ENCODE assay signal across 35 cellular contexts in genomic region chr1:13507075-13507474, GRCh38. TPM values are rescaled to one million over a fixed set of nuclear protein-coding genes. Genes with fewer than 3 reads are reported as not detected.
"Had no signal": no experiment of that assay in that cellular context is flagged by ENCODE, and none has a peak within 500 bp of the region (broad histone marks: within the 10 kb centered on the region; RNA-seq: fewer than 3 reads in every experiment).

No MANE protein-coding gene starts in this region.

- H3K9me3 ChIP-seq: ascending aorta had no signal

- DNase-seq: activated CD4-positive, alpha-beta memory T cell treated with anti-CD3 and anti-CD28 coated beads, Interleukin-2, amount 10 ng/mL, durations not matched to agents 7 days and 5 days; activated CD4-positive, alpha-beta T cell treated with anti-CD3 and anti-CD28 coated beads for 1 hour; activated CD4-positive, alpha-beta T cell treated with anti-CD3 and anti-CD28 coated beads for 48 hours; activated CD4-positive, CD25-positive, alpha-beta regulatory T cell; activated effector memory CD4-positive, alpha-beta T cell treated with anti-CD3 and anti-CD28 coated beads, Interleukin-2, amount 50 U/mL, for 16 hours; activated naive CD4-positive, alpha-beta T cell; activated naive CD8-positive, alpha-beta T cell treated with anti-CD3 and anti-CD28 coated beads, Interleukin-2, amount 10 ng/mL, durations not matched to agents 7 days and 5 days; activated T-cell treated with anti-CD3 and anti-CD28 coated beads, Interleukin-2, amount 50 U/mL, for 1 hour; activated T-cell treated with anti-CD3 and anti-CD28 coated beads, Interleukin-2, amount 50 U/mL, for 72 hours; amygdala; Kasumi-1; NCI-H1105; NCI-H1417 treated with DMSO at 0.1 percent for 48 hours; NCI-H187 treated with DMSO at 0.1 percent for 48 hours; NCI-H2081; NCI-H345; NCI-H526; NCI-H748 treated with DMSO at 0.1 percent for 48 hours; NK-92 treated with Interleukin-12 subunit alpha and Interleukin-12 subunit beta, amount 100 ng/mL, for 24 hours; PC-9; SIG-M5; T-helper 1 cell; T-helper 2 cell; T-helper 9 cell had no signal

- H3K4me1 ChIP-seq: ascending aorta had no signal

- ATAC-seq: activated T-cell treated with anti-CD3 and anti-CD28 coated beads, Interleukin-2, amount 50 U/mL, for 72 hours; activated T-helper 17 cell treated with anti-CD3 and anti-CD28 coated beads, Interleukin-2, amount 50 U/mL, for 72 hours; SK-N-SH treated with all-trans-retinoic acid at 6 μM for 48 hours had no signal

- H3K4me2 ChIP-seq: PC-9 had no signal

- H3K4me3 ChIP-seq: ascending aorta, cardiac muscle cell, PC-9 had no signal

- H3K27ac ChIP-seq: ascending aorta, cardiac muscle cell, PC-9, RWPE1, VCaP had no signal

- H3K36me3 ChIP-seq: ascending aorta, cardiac muscle cell had no signal

- H3K27me3 ChIP-seq: ascending aorta had no signal

- H2AFZ ChIP-seq: PC-9 had no signal

RNA-seq across cellular contexts. Expression of gene LRRC38, which starts 6.7 kb away (rescaled TPM):
- total RNA-seq: activated CD4-positive, alpha-beta memory T cell treated with anti-CD3 and anti-CD28 coated beads, Interleukin-2, amount 10 ng/mL, durations not matched to agents 7 days and 5 days; activated CD8-positive, alpha-beta memory T cell treated with anti-CD3 and anti-CD28 coated beads for 36 hours; activated naive CD8-positive, alpha-beta T cell treated with anti-CD3 and anti-CD28 coated beads, Interleukin-2, amount 10 ng/mL, durations not matched to agents 7 days and 5 days; activated T-cell treated with anti-CD3 and anti-CD28 coated beads, Interleukin-2, amount 50 U/mL, for 72 hours; activated T-helper 17 cell treated with anti-CD3 and anti-CD28 coated beads, Interleukin-2, amount 50 U/mL, for 72 hours; ascending aorta; cardiac muscle cell; chondrocyte; MCF 10A; NCI-H460; PC-9; SK-MEL-5 had no signal
